In the genomic region with DNA sequence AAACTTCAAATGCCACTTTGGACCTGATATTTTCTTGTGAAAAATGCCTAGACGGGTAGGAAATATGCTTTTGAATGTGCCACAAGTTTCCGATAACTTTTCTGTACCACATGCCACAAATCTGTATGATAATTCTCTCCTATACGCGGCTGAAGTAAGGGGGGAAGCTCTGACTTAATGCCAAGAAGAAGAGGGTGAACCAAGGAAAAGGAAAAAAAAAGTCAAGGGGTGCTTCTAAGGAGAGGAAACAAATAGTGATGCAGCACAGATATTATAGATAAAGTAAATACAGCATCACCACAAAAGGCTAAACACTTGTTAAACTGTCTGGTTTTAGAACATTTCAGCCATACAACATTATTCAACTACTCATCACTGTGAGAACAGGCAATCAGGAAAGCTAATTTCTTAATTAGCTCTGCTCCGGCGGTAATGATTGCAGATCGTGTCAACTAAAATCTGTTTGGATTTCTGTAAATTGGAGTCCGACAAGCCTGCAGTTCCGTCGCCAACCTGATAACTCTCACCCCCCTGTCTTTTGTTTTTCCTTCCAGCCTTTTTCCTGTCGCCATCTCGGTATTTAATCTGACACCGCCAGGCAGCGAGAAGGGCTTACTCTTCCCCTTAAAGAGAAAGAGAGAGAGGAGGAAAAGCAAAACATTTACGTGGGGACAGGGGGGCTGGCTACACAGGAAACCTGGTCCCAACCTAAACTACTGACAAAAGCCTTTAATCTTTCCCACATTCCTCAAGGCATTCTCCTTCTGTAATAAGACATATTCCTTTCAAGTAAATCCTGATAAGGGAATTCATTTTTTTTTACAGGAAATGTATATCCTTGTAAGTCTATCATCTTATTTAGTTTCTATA, we compare ENCODE assay signal across 9 cellular contexts.
DNase-seq lines count a peak whose midpoint lies in the region; TF ChIP-seq lines count a peak whose summit lies in the region.
"Had no signal": no experiment of that assay in that cellular context is flagged by ENCODE, and none has a peak within 500 bp of the region (broad histone marks: within the 10 kb centered on the region; RNA-seq: fewer than 3 reads in every experiment).

No MANE protein-coding gene starts in this region.

- H3K27ac Mint-ChIP-seq in endothelial cell (ENCODE audit: unreplicated experiment) (peak overlapping the region; percentile 97), neural progenitor cell (peak overlapping the region; percentile 62)

- H3K4me1 Mint-ChIP-seq in endothelial cell (ENCODE audit: unreplicated experiment) (peaks cover 72% of the 10 kb centered on the region), neural progenitor cell (peaks cover 79% of the 10 kb centered on the region)

- H3K27me3 Mint-ChIP-seq in endothelial cell (ENCODE audit: unreplicated experiment): peaks cover 4% of the 10 kb centered on the region
- peaks cover 2% of the 10 kb centered on the region for H3K27me3 Mint-ChIP-seq in neural progenitor cell (ENCODE audit: insufficient read depth, low read depth)

- peak overlapping the region; percentile 1 for H3K4me3 ChIP-seq in BJ (ENCODE audit: low read depth, low read length)
- peak overlapping the region; percentile 29 for H3K4me3 ChIP-seq in neural progenitor cell

- H3K9me3 Mint-ChIP-seq in endothelial cell (ENCODE audit: unreplicated experiment) (no peaks in the 10 kb centered on the region), neural progenitor cell (peaks cover under 1% of the 10 kb centered on the region)

- H3K9ac ChIP-seq in neural progenitor cell: no peak overlapping the region

- H3K4me2 ChIP-seq in neural progenitor cell: peak overlapping the region; percentile 76

- H3K79me2 ChIP-seq in neural progenitor cell (ENCODE audit: low read depth): peaks cover 100% of the 10 kb centered on the region

- no peaks in the 10 kb centered on the region for H3K36me3 ChIP-seq in BJ (ENCODE audit: control insufficient read depth, insufficient read depth, low read length)
- H3K36me3 ChIP-seq in neural progenitor cell: no peaks in the 10 kb centered on the region

- no peak for DNase-seq in BJ (ENCODE audit: low read depth)
- DNase-seq in NCI-H510A treated with DMSO at 0.1 percent for 48 hours (lab: John Stamatoyannopoulos, UW): peak; percentile 29
- DNase-seq in endothelial cell (ENCODE audit: low spot score): peak; percentile 58
- peak; percentile 82 for DNase-seq in neural progenitor cell (ENCODE audit: low spot score)
- no peak for DNase-seq in hepatic stellate cell (ENCODE audit: low spot score)
- no peak for DNase-seq in activated naive CD4-positive, alpha-beta T cell treated with Interleukin-2 at 50 U/mL for 16 hours
- DNase-seq in RPMI8226: no peak
- DNase-seq in GM19238 (ENCODE audit: insufficient read length, low spot score): no peak
- DNase-seq: activated gamma-delta T cell had no signal

- no peaks in the 10 kb centered on the region for H3K9me3 ChIP-seq in neural progenitor cell (ENCODE audit: low read depth)

- POLR2A ChIA-PET in BJ (lab: Charles Lee): interaction anchor here (0.6 kb wide), 1 partner anchor 542 kb away, joined by 3 read pairs; no protein-coding TSS in a partner anchor

- H3K36me3 Mint-ChIP-seq in endothelial cell (ENCODE audit: low read depth, unreplicated experiment) (peaks cover 7% of the 10 kb centered on the region), neural progenitor cell (peaks cover 5% of the 10 kb centered on the region)

- peaks cover 37% of the 10 kb centered on the region for H3F3A ChIP-seq in neural progenitor cell (ENCODE audit: low read depth)

- peaks cover 88% of the 10 kb centered on the region for H4K20me1 ChIP-seq in neural progenitor cell (ENCODE audit: low read depth)

- H3K27ac ChIP-seq in neural progenitor cell: peak overlapping the region; percentile 84

- H3K4me3 Mint-ChIP-seq in endothelial cell (ENCODE audit: unreplicated experiment) (peak overlapping the region; percentile 17), neural progenitor cell (peak overlapping the region; percentile 75)

- CTCF ChIA-PET in BJ (lab: Yijun Ruan, JAX): interaction anchor here (0.7 to 1.2 kb wide), 3 partner anchors 8 to 81 kb away, joined by 3 read pairs; no protein-coding TSS in a partner anchor

- no peak overlapping the region for H2AFZ ChIP-seq in neural progenitor cell (replicated peaks)

- TF ChIP-seq CTCF in BJ (IDR thresholded peaks at IDR 0.05; ENCODE audit: insufficient read depth, low read depth, low read length) (peak; percentile 32; the same call in 1 of the 2 replicates), endothelial cell (IDR thresholded peaks at IDR 0.05; ENCODE audit: unreplicated experiment) (peak; percentile 43), neural progenitor cell (IDR thresholded peaks at IDR 0.05) (peak; percentile 43)

- H3K4me1 ChIP-seq in neural progenitor cell: peaks cover 54% of the 10 kb centered on the region

- H3K27me3 ChIP-seq in BJ (ENCODE audit: control insufficient read depth, insufficient read depth, low read length) (no peaks in the 10 kb centered on the region), neural progenitor cell (no peaks in the 10 kb centered on the region)

Comparison
In these comparisons a context has a peak if more than half of its experiments do, and no peak if none do; other contexts are left out.
1. DNase-seq: peak in NCI-H510A treated with DMSO at 0.1 percent for 48 hours (single experiment), endothelial cell (single experiment) and neural progenitor cell (single experiment); none in BJ (single experiment), hepatic stellate cell (single experiment), activated naive CD4-positive, alpha-beta T cell treated with Interleukin-2 at 50 U/mL for 16 hours (single experiment), RPMI8226 (single experiment) and GM19238 (single experiment).
2. Peak in every context shown above with its lines, with median percentiles within 50 percentile points of each other: CTCF ChIP-seq.